ENCODE assay signal across 8 cellular contexts in the genomic region with DNA sequence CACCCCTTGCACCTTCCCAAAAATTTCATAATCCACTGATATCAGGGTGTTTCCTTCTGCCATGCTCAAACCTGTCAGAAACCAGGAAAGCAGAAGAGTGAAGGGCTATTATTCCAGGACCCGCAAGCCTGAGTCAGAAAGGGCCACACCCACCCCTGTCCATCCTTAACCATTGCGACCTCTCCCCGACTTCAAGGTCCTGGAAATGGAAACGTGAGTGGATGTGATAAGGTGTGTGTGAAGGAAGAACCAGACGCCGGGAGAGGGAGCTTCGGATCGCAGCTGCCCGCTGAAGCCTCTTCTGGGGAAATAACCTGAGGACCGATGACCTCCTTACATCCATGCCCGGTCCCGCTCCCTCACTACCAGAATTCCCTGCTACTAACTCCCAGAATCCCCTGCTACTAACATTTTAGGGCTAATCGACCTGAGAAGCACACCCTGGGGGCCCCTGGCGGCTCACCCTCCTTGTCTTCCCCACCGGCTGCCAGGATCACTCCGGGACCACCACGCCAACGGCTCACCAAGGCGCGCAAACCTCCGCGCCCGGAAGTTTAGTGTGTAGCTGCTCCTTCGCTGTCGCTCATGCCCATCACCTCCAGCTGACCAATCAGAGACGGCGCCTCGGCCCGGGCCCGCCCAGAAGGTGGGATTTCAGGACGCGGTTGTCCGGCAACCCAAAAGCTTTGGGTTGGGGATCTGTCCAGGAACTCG. TPM values are rescaled to one million over a fixed set of nuclear protein-coding genes. Genes with fewer than 3 reads are reported as not detected.
DNase-seq lines count a peak whose midpoint lies in the region; ATAC-seq, FAIRE-seq and TF ChIP-seq lines count a peak whose summit lies in the region.

A gene (minus strand): TSS at position 534 of the 714 bp plus-strand sequence. CDS start 471 bp downstream, at position 63.

- TF ChIP-seq CTCF in RWPE1 (conservative IDR thresholded peaks at IDR 0.05; ENCODE audit: low read depth) (no peak), fibroblast of lung (conservative IDR thresholded peaks at IDR 0.05 in 1 of 2, IDR thresholded peaks at IDR 0.05 in 1 of 2; ENCODE audit: low read depth in 1 of 2, low read length in 2 of 2) (no peak), natural killer cell (IDR thresholded peaks at IDR 0.05) (no peak)

- peak within 1 kb of the TSS; percentile 97 for H3K4me2 ChIP-seq in fibroblast of lung (ENCODE audit: extremely low read depth, insufficient read depth, low read length)

- POLR2A ChIA-PET in RWPE1 (lab: Yijun Ruan, JAX; ENCODE audit: low non-redundant PET): interaction anchor here (0.6 to 0.8 kb wide), 3 partner anchors 118 to 1846 kb away, joined by 3 to 5 read pairs (median 4); no protein-coding TSS in a partner anchor

- TF ChIP-seq POLR2A in H54 (IDR thresholded peaks at IDR 0.05; ENCODE audit: low read depth, low read length): peak; percentile 50

- CTCF ChIA-PET in RWPE1 (lab: Yijun Ruan, JAX): interaction anchor here (0.6 to 0.9 kb wide), 5 partner anchors 28 to 236 kb away, joined by 3 to 4 read pairs (median 3); no protein-coding TSS in a partner anchor

- peaks cover 11% of the 10 kb centered on the region for H3K4me1 Mint-ChIP-seq in activated T-helper 17 cell treated with anti-CD3 and anti-CD28 coated beads, Interleukin-2, amount 50 U/mL, for 72 hours
- peaks cover 18 to 22% of the 10 kb centered on the region in 2 donors for H3K4me1 Mint-ChIP-seq in natural killer cell

- no peaks in the 10 kb centered on the region for H3K9me3 Mint-ChIP-seq in activated T-helper 17 cell treated with anti-CD3 and anti-CD28 coated beads, Interleukin-2, amount 50 U/mL, for 72 hours
- no peaks in the 10 kb centered on the region for H3K9me3 Mint-ChIP-seq in natural killer cell

- DNase-seq in EL: peak; percentile 91
- peak; percentile 53 for DNase-seq in H54 (ENCODE audit: insufficient read length, low spot score)
- DNase-seq in LoVo (ENCODE audit: low spot score): peak; percentile 90
- peak; percentile 97 for DNase-seq in RWPE1 (ENCODE audit: low spot score)
- peak; percentile 81 to 87 for DNase-seq in fibroblast of lung (ENCODE audit: low read depth in 2 of 2)
- DNase-seq in natural killer cell: peak; percentile 93
- DNase-seq in stimulated activated naive CD8-positive, alpha-beta T cell treated with anti-CD3 and anti-CD28 coated beads, Interleukin-15, Interleukin-2, amounts not matched to agents 100 U/mL and 50 U/mL, for 24 hours: peak; percentile 94

- H3K27me3 ChIP-seq in fibroblast of lung (ENCODE audit: control insufficient read depth, insufficient read depth, low read length): no peaks in the 10 kb centered on the region

- peak within 1 kb of the TSS; percentile 99 for H3K4me3 Mint-ChIP-seq in activated T-helper 17 cell treated with anti-CD3 and anti-CD28 coated beads, Interleukin-2, amount 50 U/mL, for 72 hours
- H3K4me3 Mint-ChIP-seq in natural killer cell: peak within 1 kb of the TSS; percentile 100

- ATAC-seq in activated T-helper 17 cell treated with anti-CD3 and anti-CD28 coated beads, Interleukin-2, amount 50 U/mL, for 72 hours (replicated peaks): peak; percentile 99
- peak; percentile 98 to 100 (median 99) for ATAC-seq in natural killer cell
- ATAC-seq in stimulated activated naive CD8-positive, alpha-beta T cell treated with anti-CD3 and anti-CD28 coated beads, Interleukin-15, Interleukin-2, amounts not matched to agents 100 U/mL and 50 U/mL, for 24 hours: peak; percentile 99

- no peaks in the 10 kb centered on the region for H3K4me1 ChIP-seq in fibroblast of lung (ENCODE audit: control insufficient read depth, extremely low read depth, insufficient read depth, low read length)

- H2AFZ ChIP-seq in fibroblast of lung (ENCODE audit: low read length): peak within 1 kb of the TSS; percentile 78

- H3K4me3 ChIP-seq in fibroblast of lung (replicated peaks in 1 of 4; ENCODE audit: control extremely low read depth in 1 of 4, insufficient read depth in 1 of 4, low read depth in 3 of 4, low read length in 4 of 4): peak within 1 kb of the TSS; percentile 59 to 92 (median 81)

- peak; percentile 87 for FAIRE-seq in H54 (lab: Jason Lieb, UNC)

- peak within 1 kb of the TSS; percentile 89 for H3K27ac ChIP-seq in RWPE1
- peak within 1 kb of the TSS; percentile 79 for H3K27ac ChIP-seq in fibroblast of lung (ENCODE audit: insufficient read depth, low read length)

- H3K9ac ChIP-seq in fibroblast of lung (ENCODE audit: insufficient read depth, low read length): peak within 1 kb of the TSS; percentile 74

- H3K27ac Mint-ChIP-seq in activated T-helper 17 cell treated with anti-CD3 and anti-CD28 coated beads, Interleukin-2, amount 50 U/mL, for 72 hours: peak within 1 kb of the TSS; percentile 94
- H3K27ac Mint-ChIP-seq in natural killer cell: peak within 1 kb of the TSS; percentile 94 to 97

- H3K79me2 ChIP-seq in fibroblast of lung (ENCODE audit: control insufficient read depth, insufficient read depth, low read length): peaks cover 17% of the 10 kb centered on the region

- no peaks in the 10 kb centered on the region for H4K20me1 ChIP-seq in fibroblast of lung (ENCODE audit: control insufficient read depth, extremely low read depth, insufficient read depth, low read length)

- H3K36me3 ChIP-seq in fibroblast of lung (ENCODE audit: control insufficient read depth, insufficient read depth, low read length): no peaks in the 10 kb centered on the region

- no peaks in the 10 kb centered on the region for H3K9me3 ChIP-seq in fibroblast of lung (ENCODE audit: control insufficient read depth, insufficient read depth, low read depth, low read length)

- peaks cover 32% of the 10 kb centered on the region for H3K36me3 Mint-ChIP-seq in activated T-helper 17 cell treated with anti-CD3 and anti-CD28 coated beads, Interleukin-2, amount 50 U/mL, for 72 hours (ENCODE audit: low read depth)
- no peaks in the 10 kb centered on the region for H3K36me3 Mint-ChIP-seq in natural killer cell

- no peaks in the 10 kb centered on the region for H3K27me3 Mint-ChIP-seq in activated T-helper 17 cell treated with anti-CD3 and anti-CD28 coated beads, Interleukin-2, amount 50 U/mL, for 72 hours
- H3K27me3 Mint-ChIP-seq in natural killer cell (ENCODE audit: low read depth in 2 of 2): no peaks in the 10 kb centered on the region

- intact Hi-C loops in natural killer cell (cut with micrococcal nuclease): loop anchor here (1.0 to 5.0 kb wide), 2 partner anchors 12 to 61 kb away; a partner anchor contains a TSS

RNA-seq across cellular contexts. Expression of the gene that starts here (rescaled TPM):
- 10 to 100 TPM; 43.4 to 52.8 TPM for total RNA-seq in activated T-helper 17 cell treated with anti-CD3 and anti-CD28 coated beads, Interleukin-2, amount 50 U/mL, for 72 hours
- total RNA-seq in fibroblast of lung: 7.4 and 14.5 TPM in 2 replicates
- 13.7 and 18.7 TPM in 2 replicates for polyA plus RNA-seq in fibroblast of lung
- polyA plus RNA-seq in fibroblast of lung (2012): 12.8 and 16.3 TPM in 2 replicates
- not detected in 2 replicates for polyA minus RNA-seq in fibroblast of lung (ENCODE audit: low replicate concordance)
- total RNA-seq in natural killer cell: 10 to 100 TPM; 13.3 to 17.4 (median 14.9) TPM

Comparison
In these comparisons a context has a peak if more than half of its experiments do, and no peak if none do; other contexts are left out.
1. Peak in every context shown above with its lines: DNase-seq, ATAC-seq, H3K4me3 ChIP-seq and H3K27ac ChIP-seq.